ENCODE assay signal across 11 cellular contexts in genomic region chr4:16893141-16893571, GRCh38. TPM values are rescaled to one million over a fixed set of nuclear protein-coding genes. Genes with fewer than 3 reads are reported as not detected.
DNase-seq lines count a peak whose midpoint lies in the region; ATAC-seq, FAIRE-seq and TF ChIP-seq lines count a peak whose summit lies in the region.
"Had no signal": no experiment of that assay in that cellular context is flagged by ENCODE, and none has a peak within 500 bp of the region (broad histone marks: within the 10 kb centered on the region; RNA-seq: fewer than 3 reads in every experiment).

No MANE protein-coding gene starts in this region.

- no peak overlapping the region for H2BK12ac ChIP-seq in mesenchymal stem cell (ENCODE audit: low read length in 2 of 2)

- DNase-seq in right cardiac atrium: no peak
- no peak for DNase-seq in Right ventricle myocardium superior
- DNase-seq in astrocyte of the hippocampus (ENCODE audit: low read depth, low spot score): peak; percentile 67
- peak; percentile 18 for DNase-seq in mesenchymal stem cell
- DNase-seq in GM12892 (ENCODE audit: insufficient read length): no peak
- no peak for DNase-seq in foreskin melanocyte
- DNase-seq in Karpas-422: no peak
- DNase-seq: NCI-H2029 treated with DMSO at 0.1 percent for 48 hours had no signal

- no peak for TF ChIP-seq POLR2A in GM12892 (IDR thresholded peaks at IDR 0.05; ENCODE audit: low read depth, low read length)

- no peaks in the 10 kb centered on the region for H3K79me1 ChIP-seq in mesenchymal stem cell (replicated peaks; ENCODE audit: low read length, poor library complexity, severe bottlenecking)

- no peak overlapping the region for H2AK5ac ChIP-seq in mesenchymal stem cell (ENCODE audit: low read length, severe bottlenecking)

- H3K27ac ChIP-seq in right cardiac atrium (ENCODE audit: low read length): no peak overlapping the region
- no peak overlapping the region for H3K27ac ChIP-seq in mesenchymal stem cell (ENCODE audit: low read length, poor library complexity, severe bottlenecking)
- H3K27ac ChIP-seq in Karpas-422 (ENCODE audit: low read length): no peak overlapping the region

- H2BK5ac ChIP-seq in mesenchymal stem cell (ENCODE audit: low read depth, low read length, poor library complexity, severe bottlenecking): no peak overlapping the region

- H2AFZ ChIP-seq in mesenchymal stem cell (ENCODE audit: low read depth, low read length) (no peak overlapping the region), Karpas-422 (ENCODE audit: low read length) (no peak overlapping the region)

- H3K4ac ChIP-seq in mesenchymal stem cell (ENCODE audit: low read depth in 1 of 2, low read length in 2 of 2): no peak overlapping the region

- FAIRE-seq in GM12892 (lab: Jason Lieb, UNC): no peak
- FAIRE-seq: H54 had no signal

- no peak overlapping the region for H4K8ac ChIP-seq in mesenchymal stem cell (ENCODE audit: low read length)

- H3K9ac ChIP-seq in mesenchymal stem cell (ENCODE audit: low read length) (peak overlapping the region; percentile 92), Karpas-422 (ENCODE audit: low read length) (no peak overlapping the region)

- no peak overlapping the region for H3K18ac ChIP-seq in mesenchymal stem cell (ENCODE audit: low read depth in 1 of 2, low read length in 2 of 2)

- no peak overlapping the region for H2BK15ac ChIP-seq in mesenchymal stem cell (ENCODE audit: low read depth, poor library complexity, severe bottlenecking)

- peak overlapping the region; percentile 75 for H3K4me3 ChIP-seq in right cardiac atrium (ENCODE audit: low read length)
- peak overlapping the region in 1 of 2 experiments; percentile 93 for H3K4me3 ChIP-seq in mesenchymal stem cell (ENCODE audit: insufficient read depth in 1 of 2, low read depth in 1 of 2, low read length in 2 of 2)
- H3K4me3 ChIP-seq in Karpas-422 (ENCODE audit: low read length): no peak overlapping the region

- H3K79me2 ChIP-seq in Karpas-422 (ENCODE audit: low read length): no peaks in the 10 kb centered on the region

- H4K91ac ChIP-seq in mesenchymal stem cell (ENCODE audit: low read length): no peak overlapping the region

- H3K9me2 ChIP-seq in Karpas-422 (replicated peaks; ENCODE audit: insufficient read depth, low read length): no peaks in the 10 kb centered on the region

- H3K23ac ChIP-seq in mesenchymal stem cell (ENCODE audit: low read length in 2 of 2): no peak overlapping the region

- H3K14ac ChIP-seq in mesenchymal stem cell (ENCODE audit: low read length in 2 of 2): no peak overlapping the region

- no peak for ATAC-seq in right cardiac atrium
- ATAC-seq in Right ventricle myocardium superior (ENCODE audit: poor library complexity): no peak
- ATAC-seq in HG03159 (IDR thresholded peaks at IDR 0.05; ENCODE audit: unreplicated experiment): no peak

- intact Hi-C loops in right cardiac atrium (cut with DNase I): no loop called here
- intact Hi-C loops in Right ventricle myocardium superior (cut with DNase I): loop anchor here (10.0 kb wide), 1 partner anchor 98 kb away; no protein-coding TSS in a partner anchor

- H3K9me3 ChIP-seq in right cardiac atrium (ENCODE audit: control insufficient read depth, low read length): no peaks in the 10 kb centered on the region
- no peaks in the 10 kb centered on the region for H3K9me3 ChIP-seq in mesenchymal stem cell (ENCODE audit: control insufficient read depth, low read length)
- no peaks in the 10 kb centered on the region for H3K9me3 ChIP-seq in Karpas-422 (ENCODE audit: low read length)

- no peaks in the 10 kb centered on the region for H4K20me1 ChIP-seq in Karpas-422 (ENCODE audit: insufficient read depth, low read depth, low read length)

- H3K4me2 ChIP-seq in mesenchymal stem cell (ENCODE audit: low read length, poor library complexity, severe bottlenecking): no peak overlapping the region
- no peak overlapping the region for H3K4me2 ChIP-seq in Karpas-422 (ENCODE audit: low read depth, low read length, poor library complexity, severe bottlenecking)

- peaks cover 1% of the 10 kb centered on the region for H3K4me1 ChIP-seq in right cardiac atrium (ENCODE audit: control insufficient read depth, insufficient read depth, low read length)
- no peaks in the 10 kb centered on the region for H3K4me1 ChIP-seq in mesenchymal stem cell (ENCODE audit: control insufficient read depth, insufficient read depth, low read depth, low read length)
- H3K4me1 ChIP-seq in Karpas-422 (ENCODE audit: low read length): no peaks in the 10 kb centered on the region

- H3K27me3 ChIP-seq in right cardiac atrium (ENCODE audit: control insufficient read depth, insufficient read depth) (no peaks in the 10 kb centered on the region), mesenchymal stem cell (ENCODE audit: control insufficient read depth in 1 of 2, insufficient read depth in 1 of 2, low read length in 2 of 2) (peaks cover 0 to under 1% of the 10 kb centered on the region in 2 experiments), Karpas-422 (ENCODE audit: low read length) (no peaks in the 10 kb centered on the region)

- H3K36me3 ChIP-seq in mesenchymal stem cell (ENCODE audit: control insufficient read depth in 1 of 2, insufficient read depth in 2 of 2, low read depth in 1 of 2, low read length in 2 of 2) (peaks cover 0 to 11% of the 10 kb centered on the region in 2 experiments), Karpas-422 (ENCODE audit: insufficient read depth, low read length) (no peaks in the 10 kb centered on the region)

- WGBS in right cardiac atrium: 19% methylated on average over 1 of the region's 1 CpG
- no CpG with 5 or more reads among the region's 1 CpG for WGBS in mesenchymal stem cell

- H2BK120ac ChIP-seq in mesenchymal stem cell (ENCODE audit: low read depth, low read length): no peak overlapping the region

RNA-seq across cellular contexts. Expression of gene LDB2, which starts 5.3 kb away (rescaled TPM):
- 10 to 100 TPM; 45.4 to 70.6 (median 56.8) TPM for total RNA-seq in right cardiac atrium
- polyA plus RNA-seq in right cardiac atrium: 41.0 TPM
- 18.5 TPM for total RNA-seq in Right ventricle myocardium superior
- 20.1 TPM for polyA plus RNA-seq in mesenchymal stem cell (2013, experiment 1 of 2)
- polyA plus RNA-seq in mesenchymal stem cell (2013, experiment 2 of 2): 22.8 TPM
- not detected for polyA plus RNA-seq in GM12892 (2012; ENCODE audit: missing spikeins)
- not detected in 2 replicates for total RNA-seq in Karpas-422 (2014; rRNA removed; shearing (Covaris generic); ENCODE audit: low replicate concordance)
- total RNA-seq: activated CD8-positive, alpha-beta memory T cell treated with anti-CD3 and anti-CD28 coated beads for 36 hours had no signal

Comparison
In these comparisons a context has a peak if more than half of its experiments do, and no peak if none do; other contexts are left out.
1. DNase-seq: peak in astrocyte of the hippocampus (single experiment) and mesenchymal stem cell (single experiment); none in right cardiac atrium (0 of 3), Right ventricle myocardium superior (single experiment), GM12892 (single experiment), foreskin melanocyte (single experiment) and Karpas-422 (single experiment).
2. RNA of gene LDB2, which starts 5.3 kb away (total RNA-seq): 45.4 to 70.6 TPM in right cardiac atrium and 18.5 TPM in Right ventricle myocardium superior (single experiment); not detected in Karpas-422; every median in the first group is over 10 times any median in the second.